In the genomic region with DNA sequence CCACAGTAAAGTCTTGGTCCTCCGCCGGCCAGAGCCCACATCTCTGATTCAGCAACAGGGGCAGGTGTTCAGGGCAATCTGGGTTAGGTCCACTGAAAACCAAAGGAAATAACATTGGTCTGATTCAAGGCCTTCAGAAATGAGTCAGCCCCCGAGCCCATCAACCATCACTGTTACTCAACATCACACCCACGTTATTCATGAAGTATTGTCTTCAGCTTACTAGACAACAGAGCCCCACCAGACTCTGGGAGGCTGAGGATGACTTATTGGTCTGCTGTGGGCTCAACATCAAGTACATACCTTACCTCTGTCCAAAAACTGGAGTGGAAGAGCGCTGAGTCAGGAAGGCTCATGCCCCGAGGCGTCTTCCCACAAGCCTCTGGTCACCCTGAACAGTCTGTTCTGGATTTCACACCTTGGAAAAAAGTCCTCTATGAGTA, we compare ENCODE assay signal across 9 cellular contexts.
A peak's percentile ranks its signal among the peaks of the same experiment; 100 is the strongest.
DNase-seq lines count a peak whose midpoint lies in the region; ATAC-seq, FAIRE-seq and TF ChIP-seq lines count a peak whose summit lies in the region.
"Had no signal": no experiment of that assay in that cellular context is flagged by ENCODE, and none has a peak within 500 bp of the region (broad histone marks: within the 10 kb centered on the region; RNA-seq: fewer than 3 reads in every experiment).

No MANE protein-coding gene starts in this region.

- TF ChIP-seq EP300 in A549 (IDR thresholded peaks at IDR 0.05), result peak; percentile 84 to 90; a peak in 4 of 5 replicates

- CTCF ChIA-PET in A549 (lab: Yijun Ruan, JAX), result interaction anchor here (1.1 to 1.7 kb wide), 2 partner anchors 90 to 121 kb away, joined by 3 to 7 read pairs; no protein-coding TSS in a partner anchor

- no peak overlapping the region for H2AK5ac ChIP-seq in neuronal stem cell (ENCODE audit: low read depth, low read length)

- no peak overlapping the region for H2BK120ac ChIP-seq in neuronal stem cell (ENCODE audit: low read depth, low read length)

- no peak overlapping the region for H2AFZ ChIP-seq in neuronal stem cell (ENCODE audit: low read length)

- ATAC-seq in A549, result peak; percentile 94 to 96
- ATAC-seq in GM18517 (IDR thresholded peaks at IDR 0.05; ENCODE audit: unreplicated experiment), result peak; percentile 93
- peak; percentile 86 for ATAC-seq in HG02943 (IDR thresholded peaks at IDR 0.05; ENCODE audit: low read depth, unreplicated experiment)

- no peak overlapping the region for H2BK5ac ChIP-seq in neuronal stem cell (ENCODE audit: low read length)

- FAIRE-seq in A549 (lab: Jason Lieb, UNC), result peak; percentile 65
- FAIRE-seq: H1 had no signal

- H3K9me3 ChIP-seq in A549, result 0 out of 3 replicates have a peak, but pooled peaks cover 7% of the 10 kb centered on the region
- no peaks in the 10 kb centered on the region for H3K9me3 ChIP-seq in neuronal stem cell (replicated peaks in 1 of 2; ENCODE audit: control insufficient read depth in 2 of 2, insufficient read depth in 1 of 2, low read depth in 1 of 2, low read length in 2 of 2)

- H3K27ac ChIP-seq in A549 (peak overlapping the region; percentile 86 to 94), neuronal stem cell (replicated peaks; ENCODE audit: low read length) (no peak overlapping the region)

- H4K91ac ChIP-seq in neuronal stem cell (ENCODE audit: low read depth, low read length, poor library complexity), result no peak overlapping the region

- no peak overlapping the region for H3K4ac ChIP-seq in neuronal stem cell (ENCODE audit: low read length)

- no peak overlapping the region for H2BK15ac ChIP-seq in neuronal stem cell (ENCODE audit: low read length)

- H4K8ac ChIP-seq in neuronal stem cell (ENCODE audit: low read depth, low read length), result no peak overlapping the region

- TF ChIP-seq POLR2A in A549 (IDR thresholded peaks at IDR 0.05; ENCODE audit: low read length), result no peak

- H3K4me1 ChIP-seq in A549 (peaks cover 34% of the 10 kb centered on the region), neuronal stem cell (ENCODE audit: control insufficient read depth in 2 of 2, insufficient read depth in 1 of 2, low read depth in 1 of 2, low read length in 2 of 2) (peaks cover 10 to 16% of the 10 kb centered on the region in 2 donors)

- H3K14ac ChIP-seq in neuronal stem cell (ENCODE audit: low read length), result no peak overlapping the region

- POLR2A ChIA-PET in A549 (lab: Yijun Ruan, JAX), result interaction anchor here (1.0 to 1.9 kb wide), 8 partner anchors 12 to 236 kb away, joined by 3 to 10 read pairs (median 6); a partner anchor contains a TSS

- no peak overlapping the region for H3K18ac ChIP-seq in neuronal stem cell (ENCODE audit: low read length)

- H3K27me3 ChIP-seq in neuronal stem cell (ENCODE audit: control insufficient read depth in 3 of 3, insufficient read depth in 3 of 3, low read depth in 1 of 3, low read length in 3 of 3), result no peaks in the 10 kb centered on the region

- H3K4me2 ChIP-seq in A549 (peak overlapping the region; percentile 33), neuronal stem cell (ENCODE audit: insufficient read depth, low read length, poor library complexity, severe bottlenecking) (no peak overlapping the region)

- 7% methylated on average over 7 of the region's 7 CpGs for WGBS in A549 (ENCODE audit: missing lambda C conversion rate)
- no CpG with 5 or more reads among the region's 7 CpGs for WGBS in neuronal stem cell (ENCODE audit: extremely low coverage in 2 of 2, insufficient read length in 2 of 2, insufficient replicate concordance in 1 of 2), 2 donors

- no peaks in the 10 kb centered on the region for H3K79me1 ChIP-seq in neuronal stem cell (ENCODE audit: low read depth, low read length)

- H3K23ac ChIP-seq in neuronal stem cell (ENCODE audit: low read depth, low read length, poor library complexity), result no peak overlapping the region

- no peak overlapping the region for H2BK12ac ChIP-seq in neuronal stem cell (ENCODE audit: low read length)

- H3K36me3 ChIP-seq in neuronal stem cell (replicated peaks in 1 of 2; ENCODE audit: control insufficient read depth in 2 of 2, insufficient read depth in 2 of 2, low read length in 2 of 2), result no peaks in the 10 kb centered on the region

- no peak for TF ChIP-seq CTCF in A549 (IDR thresholded peaks at IDR 0.05)

- H3K9ac ChIP-seq in neuronal stem cell (ENCODE audit: low read depth, low read length, poor library complexity), result no peak overlapping the region

- DNase-seq in A549 (ENCODE audit: low read depth in 1 of 2, low spot score in 1 of 2) (peak; percentile 92 to 97), SW 1271 (lab: John Stamatoyannopoulos, UW) (peak; percentile 94 to 99), fibroblast of the conjunctiva (ENCODE audit: low read depth) (peak; percentile 97), neuronal stem cell (ENCODE audit: low spot score) (no peak), middle frontal gyrus (ENCODE audit: extremely low spot score, low spot score) (no peak)
- peak; percentile 26 to 32 for DNase-seq in stimulated activated CD8-positive, alpha-beta memory T cell treated with anti-CD3 and anti-CD28 coated beads, Interleukin-7, amount 100 ng/mL, for 4 hours (ENCODE audit: low read depth in 2 of 2)

- TF ChIP-seq RAD21 in A549 (conservative IDR thresholded peaks at IDR 0.05 in 1 of 2, IDR thresholded peaks at IDR 0.05 in 1 of 2), result peak; percentile 40 to 64

- no peak overlapping the region for H3K4me3 ChIP-seq in A549
- no peak overlapping the region for H3K4me3 ChIP-seq in neuronal stem cell (ENCODE audit: low read length in 2 of 2)

TF ChIP-seq in A549, 52 proteins besides CTCF, POLR2A, EP300 and RAD21 (continues in another document):
- TF ChIP-seq NFE2L2 (conservative IDR thresholded peaks at IDR 0.05; ENCODE audit: low read length), result no peak
- no peak for TF ChIP-seq KDM1A (IDR thresholded peaks at IDR 0.05; ENCODE audit: low read depth)
- no peak for TF ChIP-seq NR3C1 (IDR thresholded peaks at IDR 0.05)
- TF ChIP-seq RARB (CRISPR knock-in tag; IDR thresholded peaks at IDR 0.05), result no peak
- no peak for TF ChIP-seq TFCP2L1 (CRISPR knock-in tag; IDR thresholded peaks at IDR 0.05)
- no peak for TF ChIP-seq HEYL (CRISPR knock-in tag; IDR thresholded peaks at IDR 0.05)
- no peak for TF ChIP-seq RFX5 (IDR thresholded peaks at IDR 0.05)
- peak; percentile 58 to 89; a peak in 3 of 4 replicates for TF ChIP-seq CEBPB (IDR thresholded peaks at IDR 0.05)
- TF ChIP-seq MYC (IDR thresholded peaks at IDR 0.05; ENCODE audit: borderline replicate concordance, low read length), result no peak
- TF ChIP-seq HOXB5 (CRISPR knock-in tag; IDR thresholded peaks at IDR 0.05), result peak; percentile 70
- no peak for TF ChIP-seq FOSB (CRISPR knock-in tag; IDR thresholded peaks at IDR 0.05)
- no peak for TF ChIP-seq CBX8 (IDR thresholded peaks at IDR 0.05)
- TF ChIP-seq, protein P1, sequence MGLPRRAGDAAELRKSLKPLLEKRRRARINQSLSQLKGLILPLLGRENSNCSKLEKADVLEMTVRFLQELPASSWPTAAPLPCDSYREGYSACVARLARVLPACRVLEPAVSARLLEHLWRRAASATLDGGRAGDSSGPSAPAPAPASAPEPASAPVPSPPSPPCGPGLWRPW (IDR thresholded peaks at IDR 0.05), result 0 out of 2 replicates have a peak, but pooled peaks have one; percentile 17
- no peak for TF ChIP-seq EHF (CRISPR knock-in tag; IDR thresholded peaks at IDR 0.05)
- TF ChIP-seq KDM5A (IDR thresholded peaks at IDR 0.05), result no peak
- no peak for TF ChIP-seq ZC3H11A (IDR thresholded peaks at IDR 0.05)
- TF ChIP-seq, protein P2, sequence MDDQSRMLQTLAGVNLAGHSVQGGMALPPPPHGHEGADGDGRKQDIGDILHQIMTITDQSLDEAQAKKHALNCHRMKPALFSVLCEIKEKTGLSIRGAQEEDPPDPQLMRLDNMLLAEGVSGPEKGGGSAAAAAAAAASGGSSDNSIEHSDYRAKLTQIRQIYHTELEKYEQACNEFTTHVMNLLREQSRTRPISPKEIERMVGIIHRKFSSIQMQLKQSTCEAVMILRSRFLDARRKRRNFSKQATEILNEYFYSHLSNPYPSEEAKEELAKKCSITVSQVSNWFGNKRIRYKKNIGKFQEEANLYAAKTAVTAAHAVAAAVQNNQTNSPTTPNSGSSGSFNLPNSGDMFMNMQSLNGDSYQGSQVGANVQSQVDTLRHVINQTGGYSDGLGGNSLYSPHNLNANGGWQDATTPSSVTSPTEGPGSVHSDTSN (IDR thresholded peaks at IDR 0.05), result no peak; the same call in 1 of the 2 replicates
- TF ChIP-seq CBX2 (IDR thresholded peaks at IDR 0.05; ENCODE audit: borderline replicate concordance, low read depth), result no peak
- TF ChIP-seq SMC3 (IDR thresholded peaks at IDR 0.05), result peak; percentile 60
- TF ChIP-seq CHD2 (IDR thresholded peaks at IDR 0.05; ENCODE audit: low read length, partially characterized antibody), result no peak
- no peak for TF ChIP-seq BHLHE40 (IDR thresholded peaks at IDR 0.05; ENCODE audit: low read depth, low read length)
- TF ChIP-seq, protein P3, sequence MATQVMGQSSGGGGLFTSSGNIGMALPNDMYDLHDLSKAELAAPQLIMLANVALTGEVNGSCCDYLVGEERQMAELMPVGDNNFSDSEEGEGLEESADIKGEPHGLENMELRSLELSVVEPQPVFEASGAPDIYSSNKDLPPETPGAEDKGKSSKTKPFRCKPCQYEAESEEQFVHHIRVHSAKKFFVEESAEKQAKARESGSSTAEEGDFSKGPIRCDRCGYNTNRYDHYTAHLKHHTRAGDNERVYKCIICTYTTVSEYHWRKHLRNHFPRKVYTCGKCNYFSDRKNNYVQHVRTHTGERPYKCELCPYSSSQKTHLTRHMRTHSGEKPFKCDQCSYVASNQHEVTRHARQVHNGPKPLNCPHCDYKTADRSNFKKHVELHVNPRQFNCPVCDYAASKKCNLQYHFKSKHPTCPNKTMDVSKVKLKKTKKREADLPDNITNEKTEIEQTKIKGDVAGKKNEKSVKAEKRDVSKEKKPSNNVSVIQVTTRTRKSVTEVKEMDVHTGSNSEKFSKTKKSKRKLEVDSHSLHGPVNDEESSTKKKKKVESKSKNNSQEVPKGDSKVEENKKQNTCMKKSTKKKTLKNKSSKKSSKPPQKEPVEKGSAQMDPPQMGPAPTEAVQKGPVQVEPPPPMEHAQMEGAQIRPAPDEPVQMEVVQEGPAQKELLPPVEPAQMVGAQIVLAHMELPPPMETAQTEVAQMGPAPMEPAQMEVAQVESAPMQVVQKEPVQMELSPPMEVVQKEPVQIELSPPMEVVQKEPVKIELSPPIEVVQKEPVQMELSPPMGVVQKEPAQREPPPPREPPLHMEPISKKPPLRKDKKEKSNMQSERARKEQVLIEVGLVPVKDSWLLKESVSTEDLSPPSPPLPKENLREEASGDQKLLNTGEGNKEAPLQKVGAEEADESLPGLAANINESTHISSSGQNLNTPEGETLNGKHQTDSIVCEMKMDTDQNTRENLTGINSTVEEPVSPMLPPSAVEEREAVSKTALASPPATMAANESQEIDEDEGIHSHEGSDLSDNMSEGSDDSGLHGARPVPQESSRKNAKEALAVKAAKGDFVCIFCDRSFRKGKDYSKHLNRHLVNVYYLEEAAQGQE (IDR thresholded peaks at IDR 0.05), result no peak

Comparison
In these comparisons a context has a peak if more than half of its experiments do, and no peak if none do; other contexts are left out.
1. DNase-seq: peak in A549 (2 of 2), SW 1271 (2 of 2), fibroblast of the conjunctiva (single experiment) and stimulated activated CD8-positive, alpha-beta memory T cell treated with anti-CD3 and anti-CD28 coated beads, Interleukin-7, amount 100 ng/mL, for 4 hours (2 of 2); none in neuronal stem cell (single experiment) and middle frontal gyrus (single experiment).
2. Peak in every context shown above with its lines, with median percentiles within 50 percentile points of each other: ATAC-seq.